Comparison of ENCODE assay signal across 25 cellular contexts in genomic region chr10:71335173-71335572, GRCh38.
"Had no signal": no experiment of that assay in that cellular context is flagged by ENCODE, and none has a peak within 500 bp of the region (broad histone marks: within the 10 kb centered on the region; RNA-seq: fewer than 3 reads in every experiment).

No MANE protein-coding gene starts in this region.

- H3K9me3 Mint-ChIP-seq: activated CD4-positive, alpha-beta T cell treated with anti-CD3 and anti-CD28 coated beads, Interleukin-2, amount 10 ng/mL, durations not matched to agents 7 days and 5 days; activated naive CD8-positive, alpha-beta T cell treated with anti-CD3 and anti-CD28 coated beads, Interleukin-2, amount 10 ng/mL, durations not matched to agents 7 days and 5 days; naive B cell; T-helper 1 cell treated with Interleukin-12 subunit alpha and Interleukin-12 subunit beta and Interleukin-4 antibody, amounts not matched to agents 30 μg/mL and 1 μg/mL, for 36 hours; type B pancreatic cell had no signal

- FAIRE-seq: endometrium, keratinocyte had no signal

- H3K4me1 Mint-ChIP-seq: activated CD4-positive, alpha-beta T cell treated with anti-CD3 and anti-CD28 coated beads, Interleukin-2, amount 10 ng/mL, durations not matched to agents 7 days and 5 days; activated naive CD8-positive, alpha-beta T cell treated with anti-CD3 and anti-CD28 coated beads, Interleukin-2, amount 10 ng/mL, durations not matched to agents 7 days and 5 days had no signal

- ATAC-seq: activated CD8-positive, alpha-beta T cell treated with anti-CD3 and anti-CD28 coated beads, Interleukin-2, amount 10 ng/mL, durations not matched to agents 7 days and 5 days; heart right ventricle; lower lobe of right lung; mucosa of descending colon; psoas muscle; right cardiac atrium had no signal

- H3K27ac ChIP-seq: heart right ventricle, lower lobe of right lung, psoas muscle, testis, vagina had no signal

- H3K36me3 Mint-ChIP-seq: activated naive CD8-positive, alpha-beta T cell treated with anti-CD3 and anti-CD28 coated beads, Interleukin-2, amount 10 ng/mL, durations not matched to agents 7 days and 5 days; type B pancreatic cell had no signal

- H3K27ac Mint-ChIP-seq: activated CD4-positive, alpha-beta T cell treated with anti-CD3 and anti-CD28 coated beads, Interleukin-2, amount 10 ng/mL, durations not matched to agents 7 days and 5 days; activated CD8-positive, alpha-beta T cell treated with anti-CD3 and anti-CD28 coated beads, Interleukin-2, amount 10 ng/mL, durations not matched to agents 7 days and 5 days; T-helper 1 cell treated with Interleukin-12 subunit alpha and Interleukin-12 subunit beta and Interleukin-4 antibody, amounts not matched to agents 30 μg/mL and 1 μg/mL, for 36 hours had no signal

- DNase-seq: activated CD4-positive, alpha-beta T cell treated with anti-CD3 and anti-CD28 coated beads, Interleukin-2, amount 10 ng/mL, durations not matched to agents 7 days and 5 days; activated CD4-positive, CD25-positive, alpha-beta regulatory T cell treated with anti-CD3 and anti-CD28 coated beads, Interleukin-2, amount 50 U/mL, for 72 hours; activated CD8-positive, alpha-beta T cell treated with anti-CD3 and anti-CD28 coated beads, Interleukin-2, amount 10 ng/mL, durations not matched to agents 7 days and 5 days; activated naive CD8-positive, alpha-beta T cell treated with anti-CD3 and anti-CD28 coated beads, Interleukin-2, amount 10 ng/mL, durations not matched to agents 7 days and 5 days; activated T-cell treated with anti-CD3 and anti-CD28 coated beads, Interleukin-2, amount 50 U/mL, for 1 hour; amygdala; cortex of kidney; effector CD4-positive, alpha-beta T cell; erythroblast; foreskin fibroblast; heart right ventricle; lower lobe of right lung; mesendoderm; naive B cell; psoas muscle; stimulated activated CD4-positive, alpha-beta T cell treated with anti-CD3 and anti-CD28 coated beads, Interleukin-12 subunit alpha, Interleukin-12 subunit beta, amount 100 ng/mL, for 4 hours; stimulated activated CD4-positive, alpha-beta T cell treated with anti-CD3 and anti-CD28 coated beads, Interleukin-4, amount 100 ng/mL, for 4 hours; testis had no signal

- H3K27me3 ChIP-seq: heart right ventricle, testis, vagina had no signal

- H3K4me3 ChIP-seq: heart right ventricle, lower lobe of right lung, mucosa of descending colon, psoas muscle, testis, vagina had no signal

- H3K4me3 Mint-ChIP-seq: activated CD4-positive, alpha-beta T cell treated with anti-CD3 and anti-CD28 coated beads, Interleukin-2, amount 10 ng/mL, durations not matched to agents 7 days and 5 days; activated CD8-positive, alpha-beta T cell treated with anti-CD3 and anti-CD28 coated beads, Interleukin-2, amount 10 ng/mL, durations not matched to agents 7 days and 5 days; activated naive CD8-positive, alpha-beta T cell treated with anti-CD3 and anti-CD28 coated beads, Interleukin-2, amount 10 ng/mL, durations not matched to agents 7 days and 5 days; naive B cell; T-helper 1 cell treated with Interleukin-12 subunit alpha and Interleukin-12 subunit beta and Interleukin-4 antibody, amounts not matched to agents 30 μg/mL and 1 μg/mL, for 36 hours; type B pancreatic cell had no signal

- H3K4me1 ChIP-seq: psoas muscle, testis had no signal

- H3K27me3 Mint-ChIP-seq: activated CD4-positive, alpha-beta T cell treated with anti-CD3 and anti-CD28 coated beads, Interleukin-2, amount 10 ng/mL, durations not matched to agents 7 days and 5 days; activated naive CD8-positive, alpha-beta T cell treated with anti-CD3 and anti-CD28 coated beads, Interleukin-2, amount 10 ng/mL, durations not matched to agents 7 days and 5 days; naive B cell; type B pancreatic cell had no signal

- H3K9me3 ChIP-seq: heart right ventricle, lower lobe of right lung, mucosa of descending colon, psoas muscle, testis, vagina had no signal
